ENCODE assay signal across 1 cellular context in genomic region chr19:43762814-43763213, GRCh38.
TF ChIP-seq lines count a peak whose summit lies in the region.

No MANE protein-coding gene starts in this region.

TF ChIP-seq in K562, 482 proteins besides CTCF, POLR2A, EP300 and RAD21:
- no peak for TF ChIP-seq SIRT6 (IDR thresholded peaks at IDR 0.05; ENCODE audit: low read depth, low read length)
- TF ChIP-seq ZNF146 (CRISPR knock-in tag; IDR thresholded peaks at IDR 0.05; ENCODE audit: unreplicated experiment) = peak; percentile 88
